2 cellular contexts compared by ENCODE assay signal in genomic region chr20:63701329-63702035, GRCh38.
TF ChIP-seq lines count a peak whose summit lies in the region.

No MANE protein-coding gene starts in this region.

TF ChIP-seq in GM12878, 131 proteins besides CTCF, POLR2A, EP300 and RAD21:
- no peak for TF ChIP-seq CEBPB (IDR thresholded peaks at IDR 0.05; ENCODE audit: borderline replicate concordance in 1 of 2, low read depth in 2 of 2, low read length in 2 of 2)
- peak; percentile 18; the same call in 1 of the 2 replicates for TF ChIP-seq POLR2AphosphoS5 (IDR thresholded peaks at IDR 0.05; ENCODE audit: low read length)

TF ChIP-seq in WTC11, 78 proteins besides CTCF, POLR2A, EP300 and RAD21:
- TF ChIP-seq ZNF219 (CRISPR knock-in tag; IDR thresholded peaks at IDR 0.05; ENCODE audit: borderline replicate concordance) (no peak), SMAD4 (CRISPR knock-in tag; IDR thresholded peaks at IDR 0.05) (no peak), ZNF232 (CRISPR knock-in tag; IDR thresholded peaks at IDR 0.05) (no peak), IRF2 (CRISPR knock-in tag; IDR thresholded peaks at IDR 0.05; ENCODE audit: borderline replicate concordance, low read depth) (no peak), GRHL2 (CRISPR knock-in tag; IDR thresholded peaks at IDR 0.05; ENCODE audit: insufficient replicate concordance, severe bottlenecking) (no peak), RELA (CRISPR knock-in tag; IDR thresholded peaks at IDR 0.05; ENCODE audit: borderline replicate concordance) (no peak), JAZF1 (CRISPR knock-in tag; IDR thresholded peaks at IDR 0.05) (no peak), GABPB1 (CRISPR knock-in tag; IDR thresholded peaks at IDR 0.05) (no peak), NR3C1 (CRISPR knock-in tag; conservative IDR thresholded peaks at IDR 0.05; ENCODE audit: low read depth) (no peak)
- TF ChIP-seq, protein P1, sequence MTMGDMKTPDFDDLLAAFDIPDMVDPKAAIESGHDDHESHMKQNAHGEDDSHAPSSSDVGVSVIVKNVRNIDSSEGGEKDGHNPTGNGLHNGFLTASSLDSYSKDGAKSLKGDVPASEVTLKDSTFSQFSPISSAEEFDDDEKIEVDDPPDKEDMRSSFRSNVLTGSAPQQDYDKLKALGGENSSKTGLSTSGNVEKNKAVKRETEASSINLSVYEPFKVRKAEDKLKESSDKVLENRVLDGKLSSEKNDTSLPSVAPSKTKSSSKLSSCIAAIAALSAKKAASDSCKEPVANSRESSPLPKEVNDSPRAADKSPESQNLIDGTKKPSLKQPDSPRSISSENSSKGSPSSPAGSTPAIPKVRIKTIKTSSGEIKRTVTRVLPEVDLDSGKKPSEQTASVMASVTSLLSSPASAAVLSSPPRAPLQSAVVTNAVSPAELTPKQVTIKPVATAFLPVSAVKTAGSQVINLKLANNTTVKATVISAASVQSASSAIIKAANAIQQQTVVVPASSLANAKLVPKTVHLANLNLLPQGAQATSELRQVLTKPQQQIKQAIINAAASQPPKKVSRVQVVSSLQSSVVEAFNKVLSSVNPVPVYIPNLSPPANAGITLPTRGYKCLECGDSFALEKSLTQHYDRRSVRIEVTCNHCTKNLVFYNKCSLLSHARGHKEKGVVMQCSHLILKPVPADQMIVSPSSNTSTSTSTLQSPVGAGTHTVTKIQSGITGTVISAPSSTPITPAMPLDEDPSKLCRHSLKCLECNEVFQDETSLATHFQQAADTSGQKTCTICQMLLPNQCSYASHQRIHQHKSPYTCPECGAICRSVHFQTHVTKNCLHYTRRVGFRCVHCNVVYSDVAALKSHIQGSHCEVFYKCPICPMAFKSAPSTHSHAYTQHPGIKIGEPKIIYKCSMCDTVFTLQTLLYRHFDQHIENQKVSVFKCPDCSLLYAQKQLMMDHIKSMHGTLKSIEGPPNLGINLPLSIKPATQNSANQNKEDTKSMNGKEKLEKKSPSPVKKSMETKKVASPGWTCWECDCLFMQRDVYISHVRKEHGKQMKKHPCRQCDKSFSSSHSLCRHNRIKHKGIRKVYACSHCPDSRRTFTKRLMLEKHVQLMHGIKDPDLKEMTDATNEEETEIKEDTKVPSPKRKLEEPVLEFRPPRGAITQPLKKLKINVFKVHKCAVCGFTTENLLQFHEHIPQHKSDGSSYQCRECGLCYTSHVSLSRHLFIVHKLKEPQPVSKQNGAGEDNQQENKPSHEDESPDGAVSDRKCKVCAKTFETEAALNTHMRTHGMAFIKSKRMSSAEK (CRISPR knock-in tag; IDR thresholded peaks at IDR 0.05; ENCODE audit: borderline replicate concordance) = no peak
- TF ChIP-seq, protein P2, sequence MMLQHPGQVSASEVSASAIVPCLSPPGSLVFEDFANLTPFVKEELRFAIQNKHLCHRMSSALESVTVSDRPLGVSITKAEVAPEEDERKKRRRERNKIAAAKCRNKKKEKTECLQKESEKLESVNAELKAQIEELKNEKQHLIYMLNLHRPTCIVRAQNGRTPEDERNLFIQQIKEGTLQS (CRISPR knock-in tag; conservative IDR thresholded peaks at IDR 0.05) = no peak
- TF ChIP-seq, protein P3, sequence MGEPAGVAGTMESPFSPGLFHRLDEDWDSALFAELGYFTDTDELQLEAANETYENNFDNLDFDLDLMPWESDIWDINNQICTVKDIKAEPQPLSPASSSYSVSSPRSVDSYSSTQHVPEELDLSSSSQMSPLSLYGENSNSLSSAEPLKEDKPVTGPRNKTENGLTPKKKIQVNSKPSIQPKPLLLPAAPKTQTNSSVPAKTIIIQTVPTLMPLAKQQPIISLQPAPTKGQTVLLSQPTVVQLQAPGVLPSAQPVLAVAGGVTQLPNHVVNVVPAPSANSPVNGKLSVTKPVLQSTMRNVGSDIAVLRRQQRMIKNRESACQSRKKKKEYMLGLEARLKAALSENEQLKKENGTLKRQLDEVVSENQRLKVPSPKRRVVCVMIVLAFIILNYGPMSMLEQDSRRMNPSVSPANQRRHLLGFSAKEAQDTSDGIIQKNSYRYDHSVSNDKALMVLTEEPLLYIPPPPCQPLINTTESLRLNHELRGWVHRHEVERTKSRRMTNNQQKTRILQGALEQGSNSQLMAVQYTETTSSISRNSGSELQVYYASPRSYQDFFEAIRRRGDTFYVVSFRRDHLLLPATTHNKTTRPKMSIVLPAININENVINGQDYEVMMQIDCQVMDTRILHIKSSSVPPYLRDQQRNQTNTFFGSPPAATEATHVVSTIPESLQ (CRISPR knock-in tag; IDR thresholded peaks at IDR 0.05) = no peak
- TF ChIP-seq, protein P4, sequence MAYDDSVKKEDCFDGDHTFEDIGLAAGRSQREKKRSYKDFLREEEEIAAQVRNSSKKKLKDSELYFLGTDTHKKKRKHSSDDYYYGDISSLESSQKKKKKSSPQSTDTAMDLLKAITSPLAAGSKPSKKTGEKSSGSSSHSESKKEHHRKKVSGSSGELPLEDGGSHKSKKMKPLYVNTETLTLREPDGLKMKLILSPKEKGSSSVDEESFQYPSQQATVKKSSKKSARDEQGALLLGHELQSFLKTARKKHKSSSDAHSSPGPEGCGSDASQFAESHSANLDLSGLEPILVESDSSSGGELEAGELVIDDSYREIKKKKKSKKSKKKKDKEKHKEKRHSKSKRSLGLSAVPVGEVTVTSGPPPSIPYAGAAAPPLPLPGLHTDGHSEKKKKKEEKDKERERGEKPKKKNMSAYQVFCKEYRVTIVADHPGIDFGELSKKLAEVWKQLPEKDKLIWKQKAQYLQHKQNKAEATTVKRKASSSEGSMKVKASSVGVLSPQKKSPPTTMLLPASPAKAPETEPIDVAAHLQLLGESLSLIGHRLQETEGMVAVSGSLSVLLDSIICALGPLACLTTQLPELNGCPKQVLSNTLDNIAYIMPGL (CRISPR knock-in tag; IDR thresholded peaks at IDR 0.05) = no peak
